Comparison of ENCODE assay signal across 18 cellular contexts in the genomic region with DNA sequence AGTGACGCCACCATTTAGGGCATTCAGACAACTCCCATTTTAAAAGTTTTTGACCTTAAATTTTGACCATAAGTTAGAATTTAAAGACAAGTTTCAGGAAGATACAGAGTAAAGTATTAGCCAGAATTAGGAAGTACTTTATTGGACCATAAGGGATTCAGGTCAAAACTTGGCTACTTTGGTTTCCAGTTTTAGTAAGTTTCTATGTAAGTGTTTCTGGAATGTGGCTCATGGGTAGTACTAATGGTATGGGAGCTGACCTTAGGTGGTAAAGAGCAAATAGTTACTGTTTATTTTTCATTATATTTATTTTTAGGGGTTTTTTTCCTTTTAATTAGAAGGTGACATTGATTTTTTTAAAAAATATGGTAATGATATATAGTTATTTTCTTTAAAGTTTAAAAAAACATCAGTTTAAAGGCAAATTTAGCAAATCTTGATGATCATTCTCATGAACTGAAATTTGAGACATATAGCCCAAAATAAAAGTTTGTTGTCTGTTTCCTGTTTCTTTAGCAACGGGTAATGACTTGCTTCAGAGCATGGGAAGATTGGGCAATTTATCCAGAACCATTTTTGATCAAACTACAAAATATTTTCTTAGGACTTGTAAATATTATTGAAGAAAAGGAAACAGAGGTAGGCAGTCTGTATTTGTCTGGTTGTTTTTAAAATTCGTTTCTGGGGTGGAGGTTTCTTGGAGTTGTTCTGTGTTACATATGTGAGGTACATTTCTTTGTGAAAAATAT. TPM values are rescaled to one million over a fixed set of nuclear protein-coding genes. Genes with fewer than 3 reads are reported as not detected.
DNase-seq lines count a peak whose midpoint lies in the region; ATAC-seq, FAIRE-seq and TF ChIP-seq lines count a peak whose summit lies in the region.
"Had no signal": no experiment of that assay in that cellular context is flagged by ENCODE, and none has a peak within 500 bp of the region (broad histone marks: within the 10 kb centered on the region; RNA-seq: fewer than 3 reads in every experiment).

No MANE protein-coding gene starts in this region.

- FAIRE-seq in kidney (lab: Jason Lieb, UNC), result peak; percentile 11

- H3K4me3 ChIP-seq in adipocyte (ENCODE audit: low read length) (no peak overlapping the region), kidney (ENCODE audit: low read length in 2 of 2) (no peak overlapping the region)
- H3K4me3 ChIP-seq: breast epithelium, hepatocyte, left ventricle myocardium inferior, MG63 had no signal

- H3K27me3 ChIP-seq in adipocyte (replicated peaks; ENCODE audit: control insufficient read depth, insufficient read depth, low read length), result no peaks in the 10 kb centered on the region
- H3K27me3 ChIP-seq: breast epithelium, hepatocyte, MG63 had no signal

- in situ Hi-C loops in GM13977 (cut with MboI; ENCODE audit: low pct_unique_long_range_greater_than_20kb, low sequenced_read_pairs, unreplicated experiment), result no loop called here

- intact Hi-C loops in kidney (cut with DNase I), result no loop called here

- no peak for ATAC-seq in GM19324 (IDR thresholded peaks at IDR 0.05; ENCODE audit: low FRiP score, unreplicated experiment)
- ATAC-seq: Panc1 had no signal

- TF ChIP-seq CTCF in kidney (IDR thresholded peaks at IDR 0.05; ENCODE audit: borderline replicate concordance, extremely low read depth, insufficient read depth) (no peak), GM13977 (IDR thresholded peaks at IDR 0.05; ENCODE audit: extremely low read depth, insufficient read depth, missing control alignments) (no peak)

- no peak overlapping the region for H3K27ac ChIP-seq in kidney (ENCODE audit: low read depth in 2 of 2, low read length in 2 of 2)
- H3K27ac ChIP-seq: breast epithelium, hepatocyte, left ventricle myocardium inferior had no signal

- no peaks in the 10 kb centered on the region for H3K9me3 ChIP-seq in adipocyte (ENCODE audit: control insufficient read depth, low read length)
- H3K9me3 ChIP-seq in kidney (ENCODE audit: control insufficient read depth in 1 of 2, low read length in 2 of 2), result no peaks in the 10 kb centered on the region
- H3K9me3 ChIP-seq: breast epithelium, left ventricle myocardium inferior, MG63 had no signal

- DNase-seq in CD1c-positive myeloid dendritic cell (ENCODE audit: extremely low spot score) (peak; percentile 32), HCEC 1CT (peak; percentile 27), adipocyte (ENCODE audit: low read depth) (peak; percentile 82), kidney (no peak), glomerular visceral epithelial cell (ENCODE audit: extremely low spot score) (no peak), GM13977 (ENCODE audit: low spot score) (no peak), foreskin melanocyte (no peak)
- DNase-seq: activated CD4-positive, alpha-beta T cell treated with anti-CD3 and anti-CD28 coated beads for 4 hours; activated effector memory CD4-positive, alpha-beta T cell treated with anti-CD3 and anti-CD28 coated beads, Interleukin-2, amount 50 U/mL, for 16 hours; CD8-positive, alpha-beta T cell; H7; left ventricle myocardium inferior; MG63; NCI-H226 had no signal

- H3K9ac ChIP-seq in adipocyte (ENCODE audit: low read length) (no peak overlapping the region), kidney (ENCODE audit: low read length in 2 of 2) (no peak overlapping the region)

- H3K36me3 ChIP-seq in adipocyte (ENCODE audit: control insufficient read depth, insufficient read depth, low read length, severe bottlenecking) (peaks cover 70% of the 10 kb centered on the region), kidney (ENCODE audit: control insufficient read depth in 1 of 2, insufficient read depth in 2 of 2, low read length in 2 of 2) (peaks cover 16 to 39% of the 10 kb centered on the region in 2 donors)
- H3K36me3 ChIP-seq: breast epithelium had no signal

- H3K4me1 ChIP-seq in adipocyte (ENCODE audit: control insufficient read depth, insufficient read depth, low read length), result peaks cover 13% of the 10 kb centered on the region
- no peaks in the 10 kb centered on the region for H3K4me1 ChIP-seq in kidney (ENCODE audit: control insufficient read depth in 1 of 2, insufficient read depth in 1 of 2, low read depth in 1 of 2, low read length in 2 of 2)
- H3K4me1 ChIP-seq: breast epithelium had no signal

RNA-seq across cellular contexts. Expression of gene U2SURP, which starts 34.3 kb away (rescaled TPM):
- total RNA-seq in kidney, result 97.7 TPM
- 23.0 TPM for polyA plus RNA-seq in kidney (ENCODE audit: insufficient read depth, low read depth, low replicate concordance)

Comparison
In these comparisons a context has a peak if more than half of its experiments do, and no peak if none do; other contexts are left out.
1. DNase-seq: peak in CD1c-positive myeloid dendritic cell (single experiment), HCEC 1CT (single experiment) and adipocyte (single experiment); none in kidney (single experiment), glomerular visceral epithelial cell (single experiment), GM13977 (single experiment) and foreskin melanocyte (single experiment).